18 cellular contexts compared by ENCODE assay signal in the genomic region with DNA sequence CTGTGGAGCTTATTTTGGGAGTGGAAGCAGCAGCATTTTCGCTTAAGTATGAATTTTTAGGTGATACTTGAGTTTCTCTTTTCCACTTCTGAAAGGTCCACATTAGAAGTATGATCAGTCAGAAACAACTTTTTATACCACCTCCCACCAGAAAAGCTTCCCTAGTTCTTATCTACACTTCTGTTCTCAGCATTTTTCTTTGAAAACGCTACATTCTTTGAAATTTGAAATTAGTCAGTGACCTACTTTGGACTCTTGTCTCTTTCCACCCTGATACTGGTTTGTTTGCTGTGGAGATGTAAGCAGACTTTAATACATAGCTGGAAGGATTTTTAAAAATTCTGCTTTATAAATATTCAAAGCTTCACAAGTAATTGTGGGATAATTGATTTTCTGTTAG. TPM values are rescaled to one million over a fixed set of nuclear protein-coding genes. Genes with fewer than 3 reads are reported as not detected.
DNase-seq lines count a peak whose midpoint lies in the region; ATAC-seq, FAIRE-seq and TF ChIP-seq lines count a peak whose summit lies in the region.
"Had no signal": no experiment of that assay in that cellular context is flagged by ENCODE, and none has a peak within 500 bp of the region (broad histone marks: within the 10 kb centered on the region; RNA-seq: fewer than 3 reads in every experiment).

No MANE protein-coding gene starts in this region.

- H3K4me3 Mint-ChIP-seq in CD4-positive, alpha-beta memory T cell = peak overlapping the region in 5 of 8 donors; percentile 15 to 74 (median 28)
- H3K4me3 Mint-ChIP-seq: activated B cell treated with CpG ODN at 0.5 μM for 24 hours had no signal

- H3K27ac Mint-ChIP-seq in CD4-positive, alpha-beta memory T cell = peak overlapping the region; percentile 68 to 92 (median 81)
- H3K27ac Mint-ChIP-seq: activated B cell treated with CpG ODN at 0.5 μM for 24 hours had no signal

- FAIRE-seq in GM12878 (lab: Jason Lieb, UNC) = no peak

- no peak for TF ChIP-seq RAD21 in GM12878 (IDR thresholded peaks at IDR 0.05; ENCODE audit: insufficient read depth, low read depth, low read length)

- no peaks in the 10 kb centered on the region for H3K9me3 ChIP-seq in CD4-positive, alpha-beta memory T cell (ENCODE audit: control insufficient read depth in 1 of 2, low read length in 2 of 2)
- no peaks in the 10 kb centered on the region for H3K9me3 ChIP-seq in GM12878 (replicated peaks; ENCODE audit: control insufficient read depth, insufficient read depth, low read length)
- H3K9me3 ChIP-seq: Caco-2 had no signal

- no peaks in the 10 kb centered on the region for H3K27me3 ChIP-seq in CD4-positive, alpha-beta memory T cell (ENCODE audit: insufficient read depth, low read length)
- H3K27me3 ChIP-seq in KMS-11 (ENCODE audit: insufficient read depth, low read depth) (no peaks in the 10 kb centered on the region), GM12878 (replicated peaks in 1 of 2; ENCODE audit: control insufficient read depth in 2 of 2, insufficient read depth in 2 of 2, low read length in 1 of 2) (no peaks in the 10 kb centered on the region)

- H3K4me2 ChIP-seq in KMS-11 = peak overlapping the region; percentile 86
- no peak overlapping the region for H3K4me2 ChIP-seq in GM12878 (ENCODE audit: control insufficient read depth, insufficient read depth)

- H3K79me2 ChIP-seq in KMS-11 (ENCODE audit: insufficient read depth, low read depth) (peaks cover 92% of the 10 kb centered on the region), GM12878 (ENCODE audit: control insufficient read depth, insufficient read depth, low read length) (peaks cover 3% of the 10 kb centered on the region; the same call in 1 of the 2 replicates)

- no peak overlapping the region for H3K27ac ChIP-seq in CD4-positive, alpha-beta memory T cell (ENCODE audit: low read depth, low read length)
- peak overlapping the region; percentile 60 for H3K27ac ChIP-seq in KMS-11
- H3K27ac ChIP-seq in GM12878 (ENCODE audit: control insufficient read depth, insufficient read depth) = no peak overlapping the region
- H3K27ac ChIP-seq: HL-60 had no signal

- no peak for DNase-seq in CD4-positive, alpha-beta memory T cell
- no peak for DNase-seq in GM12878 (ENCODE audit: low read depth, low spot score)
- no peak for DNase-seq in omental fat pad (ENCODE audit: low spot score)
- no peak for DNase-seq in HCEC 1CT
- DNase-seq in NCI-H187 treated with DMSO at 0.1 percent for 48 hours (lab: John Stamatoyannopoulos, UW) = no peak
- DNase-seq: activated B cell treated with CpG ODN at 0.5 μM for 24 hours; Caco-2; central memory CD4-positive, alpha-beta T cell; GF-D8; kidney glomerular epithelial cell had no signal

- peaks cover 48% of the 10 kb centered on the region for H3K4me1 ChIP-seq in CD4-positive, alpha-beta memory T cell (ENCODE audit: insufficient read depth, low read length)
- H3K4me1 ChIP-seq in KMS-11 (ENCODE audit: low read depth, poor library complexity, severe bottlenecking) = peaks cover 99% of the 10 kb centered on the region
- H3K4me1 ChIP-seq in GM12878 (ENCODE audit: control insufficient read depth, insufficient read depth, low read length) = 0 out of 2 replicates have a peak, but pooled peaks cover 2% of the 10 kb centered on the region
- H3K4me1 ChIP-seq: Caco-2 had no signal

- RAD21 ChIA-PET in GM12878 (lab: Charles Lee; ENCODE audit: unreplicated experiment) = interaction anchor here (0.9 to 1.1 kb wide), 3 partner anchors 27 to 94 kb away, joined by 3 to 4 read pairs (median 3); partner anchors contain the start of genes SP1 and TARBP2

- TF ChIP-seq POLR2A in GM12878 (IDR thresholded peaks at IDR 0.05; ENCODE audit: low read depth, low read length) = no peak

- in situ Hi-C loops in GM12878 (cut with MboI) = loop anchor here (10.0 kb wide), 1 partner anchor 449 kb away; no protein-coding TSS in a partner anchor

- no peaks in the 10 kb centered on the region for H3K27me3 Mint-ChIP-seq in CD4-positive, alpha-beta memory T cell
- H3K27me3 Mint-ChIP-seq: activated B cell treated with CpG ODN at 0.5 μM for 24 hours had no signal

- H3K4me1 Mint-ChIP-seq in CD4-positive, alpha-beta memory T cell = peaks cover 34 to 59% (median 40%) of the 10 kb centered on the region in 4 donors

- no peak for TF ChIP-seq EP300 in GM12878 (IDR thresholded peaks at IDR 0.05; ENCODE audit: borderline replicate concordance in 1 of 2, control insufficient read depth in 1 of 2, low read depth in 2 of 2, low read length in 2 of 2)

- SMC1A ChIA-PET in GM12878 (lab: Charles Lee; ENCODE audit: uncharacterized antibody, unreplicated experiment) = interaction anchor here (1.6 to 6.5 kb wide), 5 partner anchors 8 to 121 kb away, joined by 4 to 32 read pairs (median 6); partner anchors contain the start of genes NPFF and TARBP2

- peak overlapping the region; percentile 27; the same call in 1 of the 2 replicates for H3K9ac ChIP-seq in KMS-11
- H3K9ac ChIP-seq in GM12878 (ENCODE audit: control insufficient read depth, insufficient read depth, low read length) = no peak overlapping the region

- TSS peak; percentile 18 for BruUV-seq in GM12878 (replicated peaks; lab: Mats Ljungman, UMichigan)

- no peak for TF ChIP-seq CTCF in KMS-11 (conservative IDR thresholded peaks at IDR 0.05; ENCODE audit: low read depth, low read length)
- no peak for TF ChIP-seq CTCF in GM12878 (IDR thresholded peaks at IDR 0.05 in 2 of 3, conservative IDR thresholded peaks at IDR 0.05 in 1 of 3; ENCODE audit: control insufficient read depth in 2 of 3, extremely low read depth in 1 of 3, insufficient read depth in 1 of 3, low read depth in 3 of 3, low read length in 3 of 3)
- no peak for TF ChIP-seq CTCF in omental fat pad (IDR thresholded peaks at IDR 0.05)

- intact Hi-C loops in CD4-positive, alpha-beta memory T cell (cut with micrococcal nuclease) = loop anchor here (2.0 kb wide), 1 partner anchor 15 kb away; no protein-coding TSS in a partner anchor
- intact Hi-C loops in GM12878 (cut with micrococcal nuclease; ENCODE audit: unreplicated experiment) = no loop called here

- H4K20me1 ChIP-seq in KMS-11 (ENCODE audit: insufficient read depth) = peaks cover 28% of the 10 kb centered on the region
- peaks cover 5% of the 10 kb centered on the region for H4K20me1 ChIP-seq in GM12878 (ENCODE audit: control insufficient read depth, insufficient read depth)

- H3K36me3 Mint-ChIP-seq in CD4-positive, alpha-beta memory T cell = peaks cover 44 to 80% of the 10 kb centered on the region in 2 donors

- H3K36me3 ChIP-seq in CD4-positive, alpha-beta memory T cell (ENCODE audit: insufficient read depth, low read length) = peaks cover 88% of the 10 kb centered on the region
- H3K36me3 ChIP-seq in KMS-11 (ENCODE audit: insufficient read depth) = peaks cover 78% of the 10 kb centered on the region
- peaks cover 24 to 60% of the 10 kb centered on the region in 2 experiments for H3K36me3 ChIP-seq in GM12878 (ENCODE audit: control insufficient read depth in 2 of 2, insufficient read depth in 2 of 2, low read length in 1 of 2)

- H3K4me3 ChIP-seq in CD4-positive, alpha-beta memory T cell (ENCODE audit: low read length in 2 of 2) = no peak overlapping the region
- H3K4me3 ChIP-seq in KMS-11 (IDR thresholded peaks at IDR 0.05; ENCODE audit: insufficient read depth, low read depth, low read length) = no peak overlapping the region
- no peak overlapping the region for H3K4me3 ChIP-seq in GM12878

- 97% methylated on average over 2 of the region's 2 CpGs for WGBS in GM12878 (ENCODE audit: insufficient coverage, insufficient replicate concordance, low lambda C conversion rate, missing lambda C conversion rate)

- ATAC-seq in GM12878 = no peak
- ATAC-seq in omental fat pad (ENCODE audit: low FRiP score) = peak; percentile 53
- ATAC-seq in HG03025 (IDR thresholded peaks at IDR 0.05; ENCODE audit: low FRiP score, unreplicated experiment) = no peak
- ATAC-seq in GM18868 (IDR thresholded peaks at IDR 0.05; ENCODE audit: unreplicated experiment) = no peak
- ATAC-seq: SK-N-SH treated with all-trans-retinoic acid at 6 μM for 48 hours had no signal

- H3K9me3 Mint-ChIP-seq in CD4-positive, alpha-beta memory T cell = no peaks in the 10 kb centered on the region
- H3K9me3 Mint-ChIP-seq: activated B cell treated with CpG ODN at 0.5 μM for 24 hours had no signal

- CTCF ChIA-PET in CD4-positive, alpha-beta memory T cell (lab: Charles Lee; ENCODE audit: partially characterized antibody) = interaction anchor here (1.2 to 7.2 kb wide), 8 partner anchors 8 to 122 kb away, joined by 3 to 74 read pairs (median 5); partner anchors contain the start of genes NPFF and TARBP2
- CTCF ChIA-PET in GM12878 (lab: Yijun Ruan, JAX) = interaction anchor here (0.6 to 4.4 kb wide), 9 partner anchors 8 to 121 kb away, joined by 3 to 30 read pairs (median 5); partner anchors contain the start of gene NPFF

- POLR2A ChIA-PET in CD4-positive, alpha-beta memory T cell (lab: Charles Lee; ENCODE audit: partially characterized antibody) = interaction anchor here (0.7 to 7.6 kb wide), 6 partner anchors 10 to 129 kb away, joined by 3 to 67 read pairs (median 9); partner anchors contain the start of genes MAP3K12 and TARBP2
- POLR2A ChIA-PET in GM12878 (lab: Charles Lee) = interaction anchor here (0.5 to 2.2 kb wide), 6 partner anchors 16 to 225 kb away, joined by 3 to 9 read pairs (median 4); partner anchors contain the start of gene TARBP2

- H2AFZ ChIP-seq in KMS-11 (ENCODE audit: low read depth) (no peak overlapping the region), GM12878 (ENCODE audit: control insufficient read depth, low read depth, low read length) (no peak overlapping the region)

RNA-seq across cellular contexts. Expression of gene PCBP2, which starts 22.2 kb away (rescaled TPM):
- 100 to 1,000 TPM; 848 to 858 TPM for total RNA-seq in CD4-positive, alpha-beta memory T cell
- polyA plus RNA-seq in CD4-positive, alpha-beta memory T cell = 100 to 1,000 TPM in 1 of 2 donors, 10 to 100 TPM in 1; 88.0 to 118 TPM
- 454 and 500 TPM in 2 replicates for total RNA-seq in GM12878 (2013; cell fraction: nucleolus; rRNA removed)
- total RNA-seq in GM12878 (2014; rRNA removed) (155 and 164 TPM in 2 replicates), GM12878 (2014; rRNA removed; fragmentation: Illumina TruSeq; extraction: Trizol) (162 and 177 TPM in 2 replicates), GM12878 (2021) (803 and 817 TPM in 2 replicates), omental fat pad (100 to 1,000 TPM; 498 to 666 (median 531) TPM)
- 722 TPM for polyA plus RNA-seq in GM12878 (2011; ENCODE audit: low read depth)
- polyA plus RNA-seq in GM12878 (2011; rRNA removed) (276 and 336 TPM in 2 replicates), GM12878 (2014; fragmentation: Illumina TruSeq; extraction: Trizol) (629 and 689 TPM in 2 replicates), GM12878 (2014; fragmentation: Nextera tagmentation; extraction: Ambion mirVana) (100 to 1,000 TPM; 318 to 348 TPM), GM12878 (2014; rRNA removed) (337 and 342 TPM in 2 replicates), GM12878 (2016; fragmentation: Nextera tagmentation; extraction: Ambion mirVana) (100 to 1,000 TPM; 109 to 127 TPM)
- polyA plus RNA-seq in GM12878 (2011; cell fraction: cytosol; rRNA removed) = 364 and 463 TPM in 2 replicates
- 570 and 649 TPM in 2 replicates for polyA plus RNA-seq in GM12878 (2011; cell fraction: nucleus; rRNA removed)
- polyA plus RNA-seq in GM12878 (2012) = 822 and 853 TPM in 2 replicates
- polyA minus RNA-seq in GM12878 (2011; rRNA and poly(A)+ RNA removed) = 693 and 777 TPM in 2 replicates
- polyA minus RNA-seq in GM12878 (2011; cell fraction: cytosol; rRNA and poly(A)+ RNA removed) = 382 and 437 TPM in 2 replicates
- 188 and 293 TPM in 2 replicates for polyA minus RNA-seq in GM12878 (2011; cell fraction: nucleus; rRNA and poly(A)+ RNA removed)

RNA-seq across cellular contexts. Expression of gene MAP3K12, which starts 25.2 kb away (rescaled TPM):
- 10 to 100 TPM; 25.0 to 28.2 TPM for total RNA-seq in CD4-positive, alpha-beta memory T cell
- 1 to 10 TPM; 3.1 to 8.5 TPM for polyA plus RNA-seq in CD4-positive, alpha-beta memory T cell
- total RNA-seq in GM12878 (2013; cell fraction: nucleolus; rRNA removed) = 22.1 and 24.5 TPM in 2 replicates
- total RNA-seq in GM12878 (2014; rRNA removed) (8.5 and 10.1 TPM in 2 replicates), GM12878 (2014; rRNA removed; fragmentation: Illumina TruSeq; extraction: Trizol) (4.8 and 5.2 TPM in 2 replicates), GM12878 (2021) (9.4 and 10.4 TPM in 2 replicates), omental fat pad (10 to 100 TPM in 3 of 4 donors, 1 to 10 TPM in 1; 5.5 to 35.9 (median 17.1) TPM)
- 9.5 TPM for polyA plus RNA-seq in GM12878 (2011; ENCODE audit: low read depth)
- polyA plus RNA-seq in GM12878 (2011; rRNA removed) (8.7 and 14.9 TPM in 2 replicates), GM12878 (2014; fragmentation: Illumina TruSeq; extraction: Trizol) (6.1 and 9.4 TPM in 2 replicates), GM12878 (2014; fragmentation: Nextera tagmentation; extraction: Ambion mirVana) (1 to 10 TPM in 1 of 2 experiments, under 1 TPM in 1; 0.45 to 1.2 TPM), GM12878 (2014; rRNA removed) (13.6 and 14.1 TPM in 2 replicates), GM12878 (2016; fragmentation: Nextera tagmentation; extraction: Ambion mirVana) (1 to 10 TPM; 4.2 to 4.6 TPM)
- 14.6 and 17.1 TPM in 2 replicates for polyA plus RNA-seq in GM12878 (2011; cell fraction: cytosol; rRNA removed)
- 154 and 166 TPM in 2 replicates for polyA plus RNA-seq in GM12878 (2011; cell fraction: nucleus; rRNA removed)
- polyA plus RNA-seq in GM12878 (2012) = 10.0 TPM in 2 replicates
- polyA minus RNA-seq in GM12878 (2011; rRNA and poly(A)+ RNA removed) = 10.8 and 12.7 TPM in 2 replicates
- 4.1 and 4.7 TPM in 2 replicates for polyA minus RNA-seq in GM12878 (2011; cell fraction: cytosol; rRNA and poly(A)+ RNA removed)
- 16.7 and 21.1 TPM in 2 replicates for polyA minus RNA-seq in GM12878 (2011; cell fraction: nucleus; rRNA and poly(A)+ RNA removed)

RNA-seq across cellular contexts. Expression of gene TARBP2, which starts 27.0 kb away (rescaled TPM):
- total RNA-seq in CD4-positive, alpha-beta memory T cell = 10 to 100 TPM; 26.9 to 37.0 TPM
- 10 to 100 TPM; 24.5 to 33.1 TPM for polyA plus RNA-seq in CD4-positive, alpha-beta memory T cell
- 36.0 and 51.7 TPM in 2 replicates for total RNA-seq in GM12878 (2013; cell fraction: nucleolus; rRNA removed)
- 46.1 and 47.1 TPM in 2 replicates for total RNA-seq in GM12878 (2014; rRNA removed)
- total RNA-seq in GM12878 (2014; rRNA removed; fragmentation: Illumina TruSeq; extraction: Trizol) = 21.4 and 26.1 TPM in 2 replicates
- total RNA-seq in GM12878 (2021) = 42.4 and 43.2 TPM in 2 replicates
- polyA plus RNA-seq in GM12878 (2011; ENCODE audit: low read depth) = 11.6 TPM
- polyA plus RNA-seq in GM12878 (2011; rRNA removed) = 18.3 and 30.4 TPM in 2 replicates
- 48.7 and 74.4 TPM in 2 replicates for polyA plus RNA-seq in GM12878 (2011; cell fraction: cytosol; rRNA removed)
- 192 and 199 TPM in 2 replicates for polyA plus RNA-seq in GM12878 (2011; cell fraction: nucleus; rRNA removed)
- 25.1 and 25.9 TPM in 2 replicates for polyA plus RNA-seq in GM12878 (2012)
- 13.6 and 22.1 TPM in 2 replicates for polyA plus RNA-seq in GM12878 (2014; fragmentation: Illumina TruSeq; extraction: Trizol)
- polyA plus RNA-seq in GM12878 (2014; fragmentation: Nextera tagmentation; extraction: Ambion mirVana) = 1 to 10 TPM; 5.5 to 9.4 TPM
- polyA plus RNA-seq in GM12878 (2014; rRNA removed) = 44.2 and 54.0 TPM in 2 replicates
- 10 to 100 TPM; 58.7 to 60.1 TPM for polyA plus RNA-seq in GM12878 (2016; fragmentation: Nextera tagmentation; extraction: Ambion mirVana)
- polyA minus RNA-seq in GM12878 (2011; rRNA and poly(A)+ RNA removed) = 17.8 and 36.9 TPM in 2 replicates
- polyA minus RNA-seq in GM12878 (2011; cell fraction: cytosol; rRNA and poly(A)+ RNA removed) = 8.8 and 11.2 TPM in 2 replicates
- polyA minus RNA-seq in GM12878 (2011; cell fraction: nucleus; rRNA and poly(A)+ RNA removed) = 35.8 and 54.1 TPM in 2 replicates
- 10 to 100 TPM; 19.6 to 26.0 (median 22.3) TPM for total RNA-seq in omental fat pad

RNA-seq across cellular contexts. Expression of gene PRR13, which starts 32.5 kb away (rescaled TPM):
- total RNA-seq in CD4-positive, alpha-beta memory T cell = 100 to 1,000 TPM; 242 to 247 TPM
- polyA plus RNA-seq in CD4-positive, alpha-beta memory T cell = 100 to 1,000 TPM; 545 to 843 TPM
- total RNA-seq in GM12878 (2013; cell fraction: nucleolus; rRNA removed) = 82.6 and 90.1 TPM in 2 replicates
- total RNA-seq in GM12878 (2014; rRNA removed) = 94.2 and 112 TPM in 2 replicates
- total RNA-seq in GM12878 (2014; rRNA removed; fragmentation: Illumina TruSeq; extraction: Trizol) = 126 and 133 TPM in 2 replicates
- total RNA-seq in GM12878 (2021) = 214 and 224 TPM in 2 replicates
- polyA plus RNA-seq in GM12878 (2011; ENCODE audit: low read depth) = 232 TPM
- polyA plus RNA-seq in GM12878 (2011; rRNA removed) = 111 and 116 TPM in 2 replicates
- 130 and 141 TPM in 2 replicates for polyA plus RNA-seq in GM12878 (2011; cell fraction: cytosol; rRNA removed)
- 50.3 and 51.6 TPM in 2 replicates for polyA plus RNA-seq in GM12878 (2011; cell fraction: nucleus; rRNA removed)
- 263 and 277 TPM in 2 replicates for polyA plus RNA-seq in GM12878 (2012)
- polyA plus RNA-seq in GM12878 (2014; fragmentation: Illumina TruSeq; extraction: Trizol) = 271 and 372 TPM in 2 replicates
- polyA plus RNA-seq in GM12878 (2014; fragmentation: Nextera tagmentation; extraction: Ambion mirVana) = 100 to 1,000 TPM; 339 to 381 TPM
- polyA plus RNA-seq in GM12878 (2014; rRNA removed) = 195 TPM in 2 replicates
- 100 to 1,000 TPM; 451 to 462 TPM for polyA plus RNA-seq in GM12878 (2016; fragmentation: Nextera tagmentation; extraction: Ambion mirVana)
- polyA minus RNA-seq in GM12878 (2011; rRNA and poly(A)+ RNA removed) = 98.5 and 129 TPM in 2 replicates
- polyA minus RNA-seq in GM12878 (2011; cell fraction: cytosol; rRNA and poly(A)+ RNA removed) = 41.8 and 44.8 TPM in 2 replicates
- 22.7 and 45.4 TPM in 2 replicates for polyA minus RNA-seq in GM12878 (2011; cell fraction: nucleus; rRNA and poly(A)+ RNA removed)
- total RNA-seq in omental fat pad = 10 to 100 TPM; 42.9 to 72.6 (median 60.4) TPM

RNA-seq across cellular contexts. Expression of gene NPFF, which starts 33.2 kb away (rescaled TPM):
- not detected for total RNA-seq in CD4-positive, alpha-beta memory T cell
- not detected for polyA plus RNA-seq in CD4-positive, alpha-beta memory T cell
- not detected in 2 replicates for total RNA-seq in GM12878 (2013; cell fraction: nucleolus; rRNA removed)
- 0.23 TPM in 1 of 2 replicates, not detected in the other for total RNA-seq in GM12878 (2014; rRNA removed)
- not detected in 2 replicates for total RNA-seq in GM12878 (2014; rRNA removed; fragmentation: Illumina TruSeq; extraction: Trizol)
- not detected in 2 replicates for total RNA-seq in GM12878 (2021)
- not detected for polyA plus RNA-seq in GM12878 (2011; ENCODE audit: low read depth)
- polyA plus RNA-seq in GM12878 (2011; rRNA removed) = not detected in 2 replicates
- 0.15 TPM in 1 of 2 replicates, not detected in the other for polyA plus RNA-seq in GM12878 (2011; cell fraction: cytosol; rRNA removed)
- polyA plus RNA-seq in GM12878 (2011; cell fraction: nucleus; rRNA removed) = not detected in 2 replicates
- not detected in 2 replicates for polyA plus RNA-seq in GM12878 (2012)
- not detected in 2 replicates for polyA plus RNA-seq in GM12878 (2014; fragmentation: Illumina TruSeq; extraction: Trizol)
- polyA plus RNA-seq in GM12878 (2014; fragmentation: Nextera tagmentation; extraction: Ambion mirVana) = under 1 TPM; 0.21 to 0.69 TPM
- 0.22 TPM in 1 of 2 replicates, not detected in the other for polyA plus RNA-seq in GM12878 (2014; rRNA removed)
- polyA plus RNA-seq in GM12878 (2016; fragmentation: Nextera tagmentation; extraction: Ambion mirVana) = not detected
- not detected in 2 replicates for polyA minus RNA-seq in GM12878 (2011; rRNA and poly(A)+ RNA removed)
- polyA minus RNA-seq in GM12878 (2011; cell fraction: cytosol; rRNA and poly(A)+ RNA removed) = not detected in 2 replicates
- not detected in 2 replicates for polyA minus RNA-seq in GM12878 (2011; cell fraction: nucleus; rRNA and poly(A)+ RNA removed)
- not detected for total RNA-seq in omental fat pad
- total RNA-seq: activated B cell treated with CpG ODN at 0.5 μM for 24 hours, epithelial cell of proximal tubule, H4, subcutaneous adipose tissue had no signal
